Comparison of ENCODE assay signal across 9 cellular contexts in the genomic region with DNA sequence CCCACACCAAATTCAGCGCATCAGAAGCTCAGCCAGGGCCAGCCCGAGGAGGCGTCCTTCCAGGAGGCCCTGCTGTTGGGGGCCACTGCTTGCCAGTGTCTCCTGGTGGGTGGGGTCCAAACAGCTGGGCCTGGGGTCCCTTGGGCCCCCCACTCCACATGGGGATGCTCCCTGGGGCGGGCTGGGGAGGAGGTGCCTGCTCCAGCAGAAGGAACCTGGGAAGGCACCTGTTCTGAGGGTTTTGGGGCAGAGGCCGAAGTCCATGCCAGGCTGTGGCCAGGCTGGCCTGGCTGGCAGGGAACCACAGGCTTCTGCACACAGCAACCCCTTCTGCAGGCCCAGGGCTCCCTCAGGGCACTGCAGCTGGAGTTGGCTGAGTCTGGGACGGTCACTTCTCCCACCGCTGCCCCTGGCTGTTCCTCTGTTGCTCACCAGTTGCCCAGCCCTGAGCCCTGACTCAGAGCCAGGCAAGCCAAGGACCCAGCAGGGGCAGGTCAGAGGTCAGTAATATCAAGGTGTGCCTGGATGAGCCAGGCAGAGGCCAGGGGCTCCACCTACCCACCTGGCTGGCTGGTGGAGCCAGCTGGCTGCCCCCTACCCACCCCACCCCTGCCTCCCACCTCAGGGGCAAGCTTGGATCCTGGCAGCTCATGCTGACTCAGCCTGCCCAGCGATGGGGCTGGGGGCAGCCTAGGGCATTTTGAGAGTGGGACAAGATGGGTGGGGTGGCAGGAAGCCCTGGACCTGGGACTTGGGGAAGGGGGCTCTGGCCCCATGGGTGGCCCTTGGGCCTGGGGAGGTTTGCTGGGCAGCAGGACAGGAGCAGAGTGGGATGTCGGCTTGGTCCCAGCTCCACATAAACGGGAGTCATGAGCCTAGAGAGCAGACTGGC. TPM values are rescaled to one million over a fixed set of nuclear protein-coding genes. Genes with fewer than 3 reads are reported as not detected.
A peak's percentile ranks its signal among the peaks of the same experiment; 100 is the strongest.
DNase-seq lines count a peak whose midpoint lies in the region; ATAC-seq and TF ChIP-seq lines count a peak whose summit lies in the region.
"Had no signal": no experiment of that assay in that cellular context is flagged by ENCODE, and none has a peak within 500 bp of the region (broad histone marks: within the 10 kb centered on the region; RNA-seq: fewer than 3 reads in every experiment).

No MANE protein-coding gene starts in this region.

- H3K9ac ChIP-seq in HUES64 (ENCODE audit: low read depth, low read length): no peak overlapping the region

- POLR2A ChIA-PET in CD4-positive, alpha-beta T cell (lab: Charles Lee): interaction anchor here (0.5 to 1.1 kb wide), 3 partner anchors 48 to 81 kb away, joined by 3 to 4 read pairs (median 3); no protein-coding TSS in a partner anchor

- TF ChIP-seq POLR2A in breast epithelium (IDR thresholded peaks at IDR 0.05): no peak

- intact Hi-C loops in CD4-positive, alpha-beta T cell (cut with DNase I, micrococcal nuclease): no loop called here
- intact Hi-C loops in breast epithelium (cut with DNase I; ENCODE audit: low total_unique reads): no loop called here

- peak overlapping the region; percentile 67 for H3K27ac Mint-ChIP-seq in CD4-positive, alpha-beta T cell

- DNase-seq in CD4-positive, alpha-beta T cell: no peak
- DNase-seq in breast epithelium (ENCODE audit: low spot score in 2 of 2): no peak
- DNase-seq in mesenteric fat pad (ENCODE audit: low spot score): peak; percentile 73
- DNase-seq in NCI-H1417 treated with DMSO at 0.1 percent for 48 hours (lab: John Stamatoyannopoulos, UW): no peak
- no peak for DNase-seq in T-helper 1 cell
- no peak for DNase-seq in dedifferentiated amniotic fluid mesenchymal stem cell (ENCODE audit: extremely low spot score)
- DNase-seq: midbrain had no signal

- WGBS in HUES64: 74% methylated on average over 10 of the region's 10 CpGs

- peaks cover 26% of the 10 kb centered on the region for H3K4me1 Mint-ChIP-seq in CD4-positive, alpha-beta T cell (ENCODE audit: low read depth)

- no peak for ATAC-seq in CD4-positive, alpha-beta T cell (ENCODE audit: poor library complexity)
- no peak for ATAC-seq in GM19324 (IDR thresholded peaks at IDR 0.05; ENCODE audit: low FRiP score, unreplicated experiment)

- H3K9me3 Mint-ChIP-seq in CD4-positive, alpha-beta T cell: peaks cover 8% of the 10 kb centered on the region

- CTCF ChIA-PET in CD4-positive, alpha-beta T cell (lab: Charles Lee): interaction anchor here (0.6 to 1.8 kb wide), 2 partner anchors 49 to 408 kb away, joined by 3 to 4 read pairs; no protein-coding TSS in a partner anchor

- H3K27me3 Mint-ChIP-seq in CD4-positive, alpha-beta T cell: no peaks in the 10 kb centered on the region

- peaks cover 15% of the 10 kb centered on the region for H3K4me1 ChIP-seq in HUES64 (ENCODE audit: insufficient read depth, low read length)
- H3K4me1 ChIP-seq in breast epithelium: peaks cover 6 to 10% of the 10 kb centered on the region in 2 donors

- no peak overlapping the region for H3K4me3 Mint-ChIP-seq in CD4-positive, alpha-beta T cell

- H3K36me3 Mint-ChIP-seq in CD4-positive, alpha-beta T cell (ENCODE audit: low read depth): peaks cover 27% of the 10 kb centered on the region

- no peak for TF ChIP-seq CTCF in CD4-positive, alpha-beta T cell (IDR thresholded peaks at IDR 0.05)
- no peak for TF ChIP-seq CTCF in breast epithelium (IDR thresholded peaks at IDR 0.05)

- no peak overlapping the region for H3K27ac ChIP-seq in CD4-positive, alpha-beta T cell (ENCODE audit: low read depth, low read length)
- 0 out of 2 replicates have a peak overlapping the region, but pooled peaks have one; percentile 23 for H3K27ac ChIP-seq in HUES64 (ENCODE audit: low read depth, low read length)
- H3K27ac ChIP-seq in breast epithelium: peak overlapping the region; percentile 85

- H3K9me3 ChIP-seq in CD4-positive, alpha-beta T cell (ENCODE audit: control insufficient read depth, low read length): peaks cover 15% of the 10 kb centered on the region
- peaks cover 29% of the 10 kb centered on the region for H3K9me3 ChIP-seq in HUES64 (ENCODE audit: insufficient read depth, low read depth, low read length)
- peaks cover 7 to 8% of the 10 kb centered on the region in 2 donors for H3K9me3 ChIP-seq in breast epithelium

- H3K36me3 ChIP-seq in HUES64 (ENCODE audit: insufficient read depth, low read length): peaks cover 24% of the 10 kb centered on the region
- no peaks in the 10 kb centered on the region for H3K36me3 ChIP-seq in breast epithelium

- H3K4me3 ChIP-seq in HUES64 (ENCODE audit: low read length): no peak overlapping the region
- H3K4me3 ChIP-seq in breast epithelium: no peak overlapping the region

- H3K27me3 ChIP-seq in CD4-positive, alpha-beta T cell (ENCODE audit: control insufficient read depth, insufficient read depth, low read length): no peaks in the 10 kb centered on the region
- H3K27me3 ChIP-seq in HUES64 (ENCODE audit: insufficient read depth, low read length) (no peaks in the 10 kb centered on the region), breast epithelium (no peaks in the 10 kb centered on the region)

RNA-seq across cellular contexts. Expression of a gene that starts 12.0 kb away (rescaled TPM):
- total RNA-seq in CD4-positive, alpha-beta T cell: 1 to 10 TPM; 1.1 to 1.3 TPM
- polyA plus RNA-seq in HUES64 (2013, experiment 1 of 2): 8.3 TPM
- 9.8 TPM for polyA plus RNA-seq in HUES64 (2013, experiment 2 of 2)
- 1 to 10 TPM in 2 of 3 donors, not detected in 1; 2.0 to 2.3 TPM for total RNA-seq in breast epithelium
- total RNA-seq in mesenteric fat pad: 6.8 TPM

RNA-seq across cellular contexts. Expression of a gene that starts 51.0 kb away (rescaled TPM):
- 100 to 1,000 TPM; 262 to 285 TPM for total RNA-seq in CD4-positive, alpha-beta T cell
- polyA plus RNA-seq in HUES64 (2013, experiment 1 of 2): 149 TPM
- polyA plus RNA-seq in HUES64 (2013, experiment 2 of 2): 156 TPM
- 100 to 1,000 TPM in 1 of 3 donors, 10 to 100 TPM in 2; 87.1 to 167 (median 98.3) TPM for total RNA-seq in breast epithelium
- total RNA-seq in mesenteric fat pad: 96.1 TPM

RNA-seq across cellular contexts. Expression of a gene that starts 55.6 kb away (rescaled TPM):
- 1 to 10 TPM; 1.9 to 2.5 TPM for total RNA-seq in CD4-positive, alpha-beta T cell
- 18.6 TPM for polyA plus RNA-seq in HUES64 (2013, experiment 1 of 2)
- polyA plus RNA-seq in HUES64 (2013, experiment 2 of 2): 31.3 TPM
- total RNA-seq in breast epithelium: 100 to 1,000 TPM in 1 of 3 donors, 10 to 100 TPM in 2; 48.2 to 136 (median 88.8) TPM
- total RNA-seq in mesenteric fat pad: 252 TPM

Comparison
In these comparisons a context has a peak if more than half of its experiments do, and no peak if none do; other contexts are left out.
1. RNA of a gene that starts 55.6 kb away (total RNA-seq): 252 TPM in mesenteric fat pad (single experiment) and 48.2 to 136 TPM in breast epithelium; 1.9 to 2.5 TPM in CD4-positive, alpha-beta T cell; every median in the first group is over 10 times any median in the second.